In genomic region chr3:73846951-73847350, GRCh38 we compare ENCODE assay signal across 29 cellular contexts.
"Had no signal": no experiment of that assay in that cellular context is flagged by ENCODE, and none has a peak within 500 bp of the region (broad histone marks: within the 10 kb centered on the region; RNA-seq: fewer than 3 reads in every experiment).

No MANE protein-coding gene starts in this region.

- H3K36me3 ChIP-seq: ascending aorta, breast epithelium, cardiac muscle cell, colonic mucosa, esophagus muscularis mucosa had no signal

- H3K4me3 ChIP-seq: ascending aorta, breast epithelium, cardiac muscle cell, colonic mucosa, esophagus muscularis mucosa had no signal

- H3K9me3 ChIP-seq: ascending aorta, breast epithelium, colonic mucosa, esophagus muscularis mucosa had no signal

- FAIRE-seq: frontal cortex had no signal

- H3K27me3 ChIP-seq: ascending aorta, breast epithelium, cardiac muscle cell, colonic mucosa, esophagus muscularis mucosa had no signal

- H3K27ac ChIP-seq: ascending aorta, breast epithelium, cardiac muscle cell, colonic mucosa, esophagus muscularis mucosa had no signal

- DNase-seq: activated CD4-positive, alpha-beta memory T cell treated with anti-CD3 and anti-CD28 coated beads, Interleukin-2, amount 10 ng/mL, durations not matched to agents 7 days and 5 days; activated CD4-positive, alpha-beta T cell treated with anti-CD3 and anti-CD28 coated beads for 1 hour; activated CD4-positive, alpha-beta T cell treated with anti-CD3 and anti-CD28 coated beads for 4 hours; activated CD4-positive, alpha-beta T cell treated with anti-CD3 and anti-CD28 coated beads, Interleukin-2, amount 10 ng/mL, durations not matched to agents 7 days and 5 days; activated CD4-positive, alpha-beta T cell treated with anti-CD3 and anti-CD28 coated beads, Interleukin-2, amount 50 U/mL, for 4 hours; activated CD8-positive, alpha-beta memory T cell treated with anti-CD3 and anti-CD28 coated beads, Interleukin-2, amount 50 U/mL, for 48 hours; activated gamma-delta T cell; activated naive CD4-positive, alpha-beta T cell; activated naive CD4-positive, alpha-beta T cell treated with anti-CD3 and anti-CD28 coated beads, Interleukin-2, amount 10 ng/mL, durations not matched to agents 7 days and 5 days; activated naive CD8-positive, alpha-beta T cell treated with anti-CD3 and anti-CD28 coated beads, Interleukin-2, amount 10 ng/mL, durations not matched to agents 7 days and 5 days; activated T-cell treated with anti-CD3 and anti-CD28 coated beads for 4 hours; activated T-cell treated with anti-CD3 and anti-CD28 coated beads, Interleukin-2, amount 50 U/mL, for 24 hours; activated T-cell treated with anti-CD3 and anti-CD28 coated beads, Interleukin-2, amount 50 U/mL, for 72 hours; central memory CD4-positive, alpha-beta T cell; cerebellar nuclear complex; colonic mucosa; effector memory CD4-positive, alpha-beta T cell; endodermal cell; erythroblast; foreskin fibroblast; head of caudate nucleus; T-helper 1 cell; T-helper 17 cell; T1000 had no signal

- H3K4me1 ChIP-seq: breast epithelium, colonic mucosa, esophagus muscularis mucosa had no signal
